In genomic region chr18:57586243-57587049, GRCh38 we compare ENCODE assay signal across 8 cellular contexts. TPM values are rescaled to one million over a fixed set of nuclear protein-coding genes. Genes with fewer than 3 reads are reported as not detected.
DNase-seq lines count a peak whose midpoint lies in the region; ATAC-seq and TF ChIP-seq lines count a peak whose summit lies in the region.

FECH (minus strand) TSS chr18:57586702; CDS start chr18:57586620, 82 bp downstream.

- peak within 1 kb of the TSS; percentile 85 for H3K4me3 Mint-ChIP-seq in glutamatergic neuron (ENCODE audit: unreplicated experiment)

- no peak for TF ChIP-seq EP300 in ovary (IDR thresholded peaks at IDR 0.05)

- H3K36me3 Mint-ChIP-seq in activated naive CD4-positive, alpha-beta T cell treated with anti-CD3 and anti-CD28 coated beads, Interleukin-2, amount 50 U/mL, for 72 hours = no peaks in the 10 kb centered on the region
- no peaks in the 10 kb centered on the region for H3K36me3 Mint-ChIP-seq in glutamatergic neuron (ENCODE audit: unreplicated experiment)

- H3K27me3 Mint-ChIP-seq in glutamatergic neuron (ENCODE audit: unreplicated experiment) = peaks cover 8% of the 10 kb centered on the region

- peaks cover 2% of the 10 kb centered on the region for H3K4me1 ChIP-seq in ovary (ENCODE audit: insufficient read depth)
- H3K4me1 ChIP-seq in thymus (ENCODE audit: control insufficient read depth, insufficient read depth, low read length) = peaks cover 21% of the 10 kb centered on the region

- H3K27ac ChIP-seq in ovary (peak within 1 kb of the TSS; percentile 81 to 90), thymus (ENCODE audit: low read depth) (peak within 1 kb of the TSS; percentile 48)

- peak; percentile 46 for TF ChIP-seq POLR2A in ovary (IDR thresholded peaks at IDR 0.05)

- no peak for TF ChIP-seq CTCF in glutamatergic neuron (IDR thresholded peaks at IDR 0.05; ENCODE audit: partially characterized antibody, unreplicated experiment)
- TF ChIP-seq CTCF in ovary (IDR thresholded peaks at IDR 0.05) = peak in 1 of 3 donors; percentile 20

- no peaks in the 10 kb centered on the region for H3K36me3 ChIP-seq in ovary
- H3K36me3 ChIP-seq in thymus (ENCODE audit: control insufficient read depth, insufficient read depth) = peaks cover 4% of the 10 kb centered on the region

- intact Hi-C loops in ovary (cut with DNase I) = no loop called here

- no peaks in the 10 kb centered on the region for H3K27me3 ChIP-seq in ovary
- H3K27me3 ChIP-seq in thymus (ENCODE audit: control insufficient read depth, insufficient read depth) = no peaks in the 10 kb centered on the region

- H3K4me3 ChIP-seq in Jurkat, Clone E6-1 (ENCODE audit: low read length) = peak within 1 kb of the TSS; percentile 78
- peak within 1 kb of the TSS; percentile 59 for H3K4me3 ChIP-seq in ovary
- H3K4me3 ChIP-seq in thymus (ENCODE audit: low read length) = peak within 1 kb of the TSS; percentile 65

- H3K4me1 Mint-ChIP-seq in glutamatergic neuron (ENCODE audit: low read depth, unreplicated experiment) = peaks cover 6% of the 10 kb centered on the region

- peak; percentile 92 for ATAC-seq in GM21576 (IDR thresholded peaks at IDR 0.05; ENCODE audit: unreplicated experiment)
- ATAC-seq in activated naive CD4-positive, alpha-beta T cell treated with anti-CD3 and anti-CD28 coated beads, Interleukin-2, amount 50 U/mL, for 72 hours = peak; percentile 96 to 97

- peak within 1 kb of the TSS; percentile 85 to 91 for H3K27ac Mint-ChIP-seq in activated naive CD4-positive, alpha-beta T cell treated with anti-CD3 and anti-CD28 coated beads, Interleukin-2, amount 50 U/mL, for 72 hours
- H3K27ac Mint-ChIP-seq in glutamatergic neuron (ENCODE audit: unreplicated experiment) = no peak within 1 kb of the TSS

- WGBS in ovary, 3 donors = 1% methylated on average over 53 to 80 of the region's 80 CpGs
- WGBS in thymus = under 1% methylated on average over 80 of the region's 80 CpGs

- H3K9me3 Mint-ChIP-seq in activated naive CD4-positive, alpha-beta T cell treated with anti-CD3 and anti-CD28 coated beads, Interleukin-2, amount 50 U/mL, for 72 hours = no peaks in the 10 kb centered on the region
- no peaks in the 10 kb centered on the region for H3K9me3 Mint-ChIP-seq in glutamatergic neuron (ENCODE audit: unreplicated experiment)

- DNase-seq in ELF-1 (ENCODE audit: low read depth, low spot score) (peak; percentile 82), SKM-1 treated with dmso at 0.1 percent for 144 hours (lab: John Stamatoyannopoulos, UW; ENCODE audit: unreplicated experiment) (peak; percentile 70), glutamatergic neuron (peak; percentile 70), ovary (peak; percentile 72 to 88 (median 78))
- DNase-seq in Jurkat, Clone E6-1 (ENCODE audit: low read depth, low spot score) = no peak
- peak; percentile 72 to 78 for DNase-seq in activated naive CD4-positive, alpha-beta T cell treated with anti-CD3 and anti-CD28 coated beads, Interleukin-2, amount 50 U/mL, for 72 hours (ENCODE audit: low spot score in 2 of 2)

- H3K9me3 ChIP-seq in ovary (no peaks in the 10 kb centered on the region), thymus (ENCODE audit: control insufficient read depth) (no peaks in the 10 kb centered on the region)

RNA-seq across cellular contexts. Expression of gene FECH, which starts in this region (rescaled TPM):
- polyA plus RNA-seq in Jurkat, Clone E6-1 (2012; ENCODE audit: insufficient read depth, insufficient read length) = 59.7 TPM
- total RNA-seq in activated naive CD4-positive, alpha-beta T cell treated with anti-CD3 and anti-CD28 coated beads, Interleukin-2, amount 50 U/mL, for 72 hours = 10 to 100 TPM; 21.1 to 23.7 TPM
- 16.5 TPM for total RNA-seq in glutamatergic neuron (ENCODE audit: unreplicated experiment)
- 10 to 100 TPM; 18.2 to 24.2 (median 19.4) TPM for total RNA-seq in ovary
- polyA plus RNA-seq in ovary = 10 to 100 TPM; 10.0 to 35.8 TPM
- polyA plus RNA-seq in thymus = 11.1 TPM
